ENCODE assay signal across 20 cellular contexts in genomic region chr5:60805470-60805869, GRCh38. TPM values are rescaled to one million over a fixed set of nuclear protein-coding genes. Genes with fewer than 3 reads are reported as not detected.
DNase-seq lines count a peak whose midpoint lies in the region; ATAC-seq, FAIRE-seq and TF ChIP-seq lines count a peak whose summit lies in the region.
"Had no signal": no experiment of that assay in that cellular context is flagged by ENCODE, and none has a peak within 500 bp of the region (broad histone marks: within the 10 kb centered on the region; RNA-seq: fewer than 3 reads in every experiment).

No MANE protein-coding gene starts in this region.

- no peak overlapping the region for H3K4me3 Mint-ChIP-seq in activated T-helper 17 cell treated with anti-CD3 and anti-CD28 coated beads, Interleukin-2, amount 50 U/mL, for 72 hours
- H3K4me3 Mint-ChIP-seq: CD4-positive, CD25-positive, alpha-beta regulatory T cell had no signal

- no peak overlapping the region for H3K4me3 ChIP-seq in AG10803 (ENCODE audit: low read length)
- H3K4me3 ChIP-seq in bronchial epithelial cell (ENCODE audit: low read depth, low read length): no peak overlapping the region
- no peak overlapping the region for H3K4me3 ChIP-seq in HAP-1

- peak; percentile 4 for DNase-seq in AG10803 (ENCODE audit: low read depth)
- DNase-seq in NCI-H226: peak; percentile 75
- peak; percentile 64 for DNase-seq in bronchial epithelial cell (ENCODE audit: low read depth)
- peak; percentile 23 to 45 for DNase-seq in foreskin keratinocyte
- DNase-seq in T-helper 9 cell: no peak
- no peak for DNase-seq in HAP-1 (ENCODE audit: low spot score in 2 of 2)
- DNase-seq: BE2C; CD4-positive, CD25-positive, alpha-beta regulatory T cell; COR-L47; NCI-H1048; NCI-H1436; NCI-H2029; NCI-H510A; NCI-H774; OCI-M1; RPMI8226 had no signal

- no peaks in the 10 kb centered on the region for H3K4me1 Mint-ChIP-seq in activated T-helper 17 cell treated with anti-CD3 and anti-CD28 coated beads, Interleukin-2, amount 50 U/mL, for 72 hours
- H3K4me1 Mint-ChIP-seq: CD4-positive, CD25-positive, alpha-beta regulatory T cell had no signal

- no peak overlapping the region for H3K27ac Mint-ChIP-seq in activated T-helper 17 cell treated with anti-CD3 and anti-CD28 coated beads, Interleukin-2, amount 50 U/mL, for 72 hours
- H3K27ac Mint-ChIP-seq: CD4-positive, CD25-positive, alpha-beta regulatory T cell had no signal

- no peaks in the 10 kb centered on the region for H3K36me3 Mint-ChIP-seq in activated T-helper 17 cell treated with anti-CD3 and anti-CD28 coated beads, Interleukin-2, amount 50 U/mL, for 72 hours (ENCODE audit: low read depth)
- H3K36me3 Mint-ChIP-seq: CD4-positive, CD25-positive, alpha-beta regulatory T cell had no signal

- peaks cover 10% of the 10 kb centered on the region for H3K4me1 ChIP-seq in foreskin keratinocyte
- H3K4me1 ChIP-seq in HAP-1: no peaks in the 10 kb centered on the region; the same call in 1 of the 2 replicates
- H3K4me1 ChIP-seq: BE2C had no signal

- no peaks in the 10 kb centered on the region for H3K27me3 ChIP-seq in bronchial epithelial cell (ENCODE audit: control insufficient read depth, insufficient read depth, low read length)
- no peaks in the 10 kb centered on the region for H3K27me3 ChIP-seq in foreskin keratinocyte
- no peaks in the 10 kb centered on the region for H3K27me3 ChIP-seq in HAP-1 (ENCODE audit: low read depth)
- H3K27me3 ChIP-seq: BE2C had no signal

- H3K36me3 ChIP-seq in bronchial epithelial cell (ENCODE audit: control insufficient read depth, insufficient read depth, low read length) (no peaks in the 10 kb centered on the region), HAP-1 (replicated peaks) (no peaks in the 10 kb centered on the region)
- H3K36me3 ChIP-seq: BE2C had no signal

- no peaks in the 10 kb centered on the region for H3K9me3 Mint-ChIP-seq in activated T-helper 17 cell treated with anti-CD3 and anti-CD28 coated beads, Interleukin-2, amount 50 U/mL, for 72 hours

- peaks cover 5% of the 10 kb centered on the region for H3K27me3 Mint-ChIP-seq in activated T-helper 17 cell treated with anti-CD3 and anti-CD28 coated beads, Interleukin-2, amount 50 U/mL, for 72 hours
- H3K27me3 Mint-ChIP-seq: CD4-positive, CD25-positive, alpha-beta regulatory T cell had no signal

- H3K9me3 ChIP-seq in HAP-1: no peaks in the 10 kb centered on the region
- H3K9me3 ChIP-seq: BE2C had no signal

- H3K27ac ChIP-seq in foreskin keratinocyte: no peak overlapping the region
- H3K27ac ChIP-seq: KMS-11 had no signal

- ATAC-seq in foreskin keratinocyte: no peak
- no peak for ATAC-seq in activated T-helper 17 cell treated with anti-CD3 and anti-CD28 coated beads, Interleukin-2, amount 50 U/mL, for 72 hours (replicated peaks)

- in situ Hi-C loops in HAP-1 (cut with MboI; ENCODE audit: low sequenced_read_pairs): no loop called here

- peak; percentile 70 for FAIRE-seq in bronchial epithelial cell (lab: Jason Lieb, UNC)
- FAIRE-seq: G401.6, H54 had no signal

- TF ChIP-seq CTCF in AG10803 (conservative IDR thresholded peaks at IDR 0.05; ENCODE audit: low read length): no peak
- no peak for TF ChIP-seq CTCF in bronchial epithelial cell (IDR thresholded peaks at IDR 0.05; ENCODE audit: insufficient read depth, low read length, severe bottlenecking)
- TF ChIP-seq CTCF in foreskin keratinocyte (conservative IDR thresholded peaks at IDR 0.05): no peak

RNA-seq across cellular contexts. Expression of gene ELOVL7, which starts 38.6 kb away (rescaled TPM):
- total RNA-seq in bronchial epithelial cell (22.1 and 45.6 TPM in 2 replicates), foreskin keratinocyte (7.2 and 8.3 TPM in 2 replicates)
- 2.5 and 3.0 TPM in 2 replicates for polyA plus RNA-seq in foreskin keratinocyte
- total RNA-seq in activated T-helper 17 cell treated with anti-CD3 and anti-CD28 coated beads, Interleukin-2, amount 50 U/mL, for 72 hours: under 1 TPM; 0.24 to 0.41 TPM
- polyA plus RNA-seq: CD4-positive, CD25-positive, alpha-beta regulatory T cell had no signal

Comparison
In these comparisons a context has a peak if more than half of its experiments do, and no peak if none do; other contexts are left out.
1. DNase-seq: peak in AG10803 (single experiment), NCI-H226 (single experiment), bronchial epithelial cell (single experiment) and foreskin keratinocyte (2 of 2); none in T-helper 9 cell (single experiment) and HAP-1 (0 of 2).